In genomic region chr3:93969443-93969842, GRCh38 we compare ENCODE assay signal across 14 cellular contexts. TPM values are rescaled to one million over a fixed set of nuclear protein-coding genes. Genes with fewer than 3 reads are reported as not detected.
DNase-seq lines count a peak whose midpoint lies in the region; ATAC-seq, FAIRE-seq and TF ChIP-seq lines count a peak whose summit lies in the region.
"Had no signal": no experiment of that assay in that cellular context is flagged by ENCODE, and none has a peak within 500 bp of the region (broad histone marks: within the 10 kb centered on the region; RNA-seq: fewer than 3 reads in every experiment).

No MANE protein-coding gene starts in this region.

- CTCF ChIA-PET in A549 (lab: Yijun Ruan, JAX), result no interaction called here

- H3K4me3 ChIP-seq in A549, result no peak overlapping the region
- H3K4me3 ChIP-seq in adipocyte (ENCODE audit: low read length), result no peak overlapping the region
- H3K4me3 ChIP-seq: body of pancreas, SJSA1 had no signal

- no peaks in the 10 kb centered on the region for H3K36me3 ChIP-seq in adipocyte (ENCODE audit: control insufficient read depth, insufficient read depth, low read length, severe bottlenecking)
- H3K36me3 ChIP-seq: SJSA1 had no signal

- H3K27ac ChIP-seq in A549, result no peak overlapping the region
- H3K27ac ChIP-seq: body of pancreas, SJSA1 had no signal

- TF ChIP-seq CTCF in A549 (IDR thresholded peaks at IDR 0.05), result no peak

- ATAC-seq in A549, result no peak
- ATAC-seq in HG03469 (IDR thresholded peaks at IDR 0.05; ENCODE audit: unreplicated experiment), result no peak
- ATAC-seq in GM18867 (IDR thresholded peaks at IDR 0.05; ENCODE audit: unreplicated experiment), result no peak
- ATAC-seq: activated T-cell treated with anti-CD3 and anti-CD28 coated beads, Interleukin-2, amount 50 U/mL, for 72 hours; body of pancreas had no signal

- no peaks in the 10 kb centered on the region for H3K27me3 ChIP-seq in adipocyte (replicated peaks; ENCODE audit: control insufficient read depth, insufficient read depth, low read length)
- H3K27me3 ChIP-seq: body of pancreas, SJSA1 had no signal

- no peak for FAIRE-seq in A549 (lab: Jason Lieb, UNC)
- FAIRE-seq: islet of Langerhans had no signal

- DNase-seq in A549 (ENCODE audit: low read depth in 1 of 2, low spot score in 1 of 2), result peak; percentile 6 to 16
- DNase-seq in HK-2 (ENCODE audit: unreplicated experiment), result peak; percentile 72
- peak; percentile 48 for DNase-seq in adipocyte (ENCODE audit: low read depth)
- peak; percentile 98 for DNase-seq in foreskin melanocyte
- DNase-seq in midbrain (lab: John Stamatoyannopoulos, UW), result no peak
- DNase-seq in stimulated activated CD4-positive, alpha-beta T cell treated with anti-CD3 and anti-CD28 coated beads, Interleukin-2, amount 100 ng/mL, for 24 hours, result no peak
- DNase-seq: activated B cell treated with CpG ODN at 0.5 μM for 24 hours; activated T-cell treated with anti-CD3 and anti-CD28 coated beads, Interleukin-2, amount 50 U/mL, for 72 hours; body of pancreas; NCI-H526 had no signal

- TF ChIP-seq EP300 in A549 (IDR thresholded peaks at IDR 0.05), result no peak

- no peak overlapping the region for H3K9ac ChIP-seq in adipocyte (ENCODE audit: low read length)

- POLR2A ChIA-PET in A549 (lab: Yijun Ruan, JAX), result interaction anchor here (1.8 kb wide), 1 partner anchor 10 kb away, joined by 5 read pairs; no protein-coding TSS in a partner anchor

- TF ChIP-seq RAD21 in A549 (conservative IDR thresholded peaks at IDR 0.05 in 1 of 2, IDR thresholded peaks at IDR 0.05 in 1 of 2), result no peak

- 0 out of 3 replicates have a peak overlapping the region, but pooled peaks have one; percentile 1 for H3K4me2 ChIP-seq in A549

- no peak for TF ChIP-seq POLR2A in A549 (IDR thresholded peaks at IDR 0.05; ENCODE audit: low read length)

- H3K4me1 ChIP-seq in A549 (peaks cover 18% of the 10 kb centered on the region), adipocyte (ENCODE audit: control insufficient read depth, insufficient read depth, low read length) (peaks cover 37% of the 10 kb centered on the region)

- H3K9me3 ChIP-seq in A549, result no peaks in the 10 kb centered on the region
- no peaks in the 10 kb centered on the region for H3K9me3 ChIP-seq in adipocyte (ENCODE audit: control insufficient read depth, low read length)
- H3K9me3 ChIP-seq: body of pancreas, SJSA1 had no signal

- WGBS in A549 (ENCODE audit: missing lambda C conversion rate), result 94% methylated on average over 3 of the region's 3 CpGs

TF ChIP-seq in A549, 52 proteins besides CTCF, POLR2A, EP300 and RAD21:
- TF ChIP-seq, protein P1, sequence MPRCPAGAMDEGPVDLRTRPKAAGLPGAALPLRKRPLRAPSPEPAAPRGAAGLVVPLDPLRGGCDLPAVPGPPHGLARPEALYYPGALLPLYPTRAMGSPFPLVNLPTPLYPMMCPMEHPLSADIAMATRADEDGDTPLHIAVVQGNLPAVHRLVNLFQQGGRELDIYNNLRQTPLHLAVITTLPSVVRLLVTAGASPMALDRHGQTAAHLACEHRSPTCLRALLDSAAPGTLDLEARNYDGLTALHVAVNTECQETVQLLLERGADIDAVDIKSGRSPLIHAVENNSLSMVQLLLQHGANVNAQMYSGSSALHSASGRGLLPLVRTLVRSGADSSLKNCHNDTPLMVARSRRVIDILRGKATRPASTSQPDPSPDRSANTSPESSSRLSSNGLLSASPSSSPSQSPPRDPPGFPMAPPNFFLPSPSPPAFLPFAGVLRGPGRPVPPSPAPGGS (IDR thresholded peaks at IDR 0.05), result no peak
- TF ChIP-seq JUN (IDR thresholded peaks at IDR 0.05) (no peak), NFE2L2 (conservative IDR thresholded peaks at IDR 0.05; ENCODE audit: low read length) (no peak), HOXB5 (CRISPR knock-in tag; IDR thresholded peaks at IDR 0.05) (no peak), MAFK (IDR thresholded peaks at IDR 0.05; ENCODE audit: partially characterized antibody) (no peak), HDAC2 (IDR thresholded peaks at IDR 0.05) (no peak), HEYL (CRISPR knock-in tag; IDR thresholded peaks at IDR 0.05) (no peak), CBX8 (IDR thresholded peaks at IDR 0.05) (no peak), RCOR1 (IDR thresholded peaks at IDR 0.05; ENCODE audit: low read depth, low read length) (no peak), FOSL2 (IDR thresholded peaks at IDR 0.05) (no peak), FOSL2 (CRISPR knock-in tag; IDR thresholded peaks at IDR 0.05) (no peak), HOXB13 (CRISPR knock-in tag; IDR thresholded peaks at IDR 0.05; ENCODE audit: low read depth) (no peak), ESRRA (IDR thresholded peaks at IDR 0.05; ENCODE audit: borderline replicate concordance, low read length) (no peak), SREBF2 (IDR thresholded peaks at IDR 0.05) (no peak), EHMT2 (IDR thresholded peaks at IDR 0.05; ENCODE audit: low read depth) (no peak), ZNF302 (CRISPR knock-in tag; IDR thresholded peaks at IDR 0.05) (no peak), GATA3 (IDR thresholded peaks at IDR 0.05; ENCODE audit: borderline replicate concordance) (no peak), KDM1A (IDR thresholded peaks at IDR 0.05; ENCODE audit: low read depth) (no peak), ZSCAN20 (CRISPR knock-in tag; IDR thresholded peaks at IDR 0.05) (no peak)
- TF ChIP-seq, protein P2, sequence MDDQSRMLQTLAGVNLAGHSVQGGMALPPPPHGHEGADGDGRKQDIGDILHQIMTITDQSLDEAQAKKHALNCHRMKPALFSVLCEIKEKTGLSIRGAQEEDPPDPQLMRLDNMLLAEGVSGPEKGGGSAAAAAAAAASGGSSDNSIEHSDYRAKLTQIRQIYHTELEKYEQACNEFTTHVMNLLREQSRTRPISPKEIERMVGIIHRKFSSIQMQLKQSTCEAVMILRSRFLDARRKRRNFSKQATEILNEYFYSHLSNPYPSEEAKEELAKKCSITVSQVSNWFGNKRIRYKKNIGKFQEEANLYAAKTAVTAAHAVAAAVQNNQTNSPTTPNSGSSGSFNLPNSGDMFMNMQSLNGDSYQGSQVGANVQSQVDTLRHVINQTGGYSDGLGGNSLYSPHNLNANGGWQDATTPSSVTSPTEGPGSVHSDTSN (IDR thresholded peaks at IDR 0.05), result no peak
- TF ChIP-seq, protein P3, sequence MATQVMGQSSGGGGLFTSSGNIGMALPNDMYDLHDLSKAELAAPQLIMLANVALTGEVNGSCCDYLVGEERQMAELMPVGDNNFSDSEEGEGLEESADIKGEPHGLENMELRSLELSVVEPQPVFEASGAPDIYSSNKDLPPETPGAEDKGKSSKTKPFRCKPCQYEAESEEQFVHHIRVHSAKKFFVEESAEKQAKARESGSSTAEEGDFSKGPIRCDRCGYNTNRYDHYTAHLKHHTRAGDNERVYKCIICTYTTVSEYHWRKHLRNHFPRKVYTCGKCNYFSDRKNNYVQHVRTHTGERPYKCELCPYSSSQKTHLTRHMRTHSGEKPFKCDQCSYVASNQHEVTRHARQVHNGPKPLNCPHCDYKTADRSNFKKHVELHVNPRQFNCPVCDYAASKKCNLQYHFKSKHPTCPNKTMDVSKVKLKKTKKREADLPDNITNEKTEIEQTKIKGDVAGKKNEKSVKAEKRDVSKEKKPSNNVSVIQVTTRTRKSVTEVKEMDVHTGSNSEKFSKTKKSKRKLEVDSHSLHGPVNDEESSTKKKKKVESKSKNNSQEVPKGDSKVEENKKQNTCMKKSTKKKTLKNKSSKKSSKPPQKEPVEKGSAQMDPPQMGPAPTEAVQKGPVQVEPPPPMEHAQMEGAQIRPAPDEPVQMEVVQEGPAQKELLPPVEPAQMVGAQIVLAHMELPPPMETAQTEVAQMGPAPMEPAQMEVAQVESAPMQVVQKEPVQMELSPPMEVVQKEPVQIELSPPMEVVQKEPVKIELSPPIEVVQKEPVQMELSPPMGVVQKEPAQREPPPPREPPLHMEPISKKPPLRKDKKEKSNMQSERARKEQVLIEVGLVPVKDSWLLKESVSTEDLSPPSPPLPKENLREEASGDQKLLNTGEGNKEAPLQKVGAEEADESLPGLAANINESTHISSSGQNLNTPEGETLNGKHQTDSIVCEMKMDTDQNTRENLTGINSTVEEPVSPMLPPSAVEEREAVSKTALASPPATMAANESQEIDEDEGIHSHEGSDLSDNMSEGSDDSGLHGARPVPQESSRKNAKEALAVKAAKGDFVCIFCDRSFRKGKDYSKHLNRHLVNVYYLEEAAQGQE (IDR thresholded peaks at IDR 0.05), result no peak

RNA-seq across cellular contexts. Expression of gene PROS1, which starts 4.3 kb away (rescaled TPM):
- polyA plus RNA-seq in A549 (2011; rRNA removed) (28.0 and 31.3 TPM in 2 replicates), A549 (2017; fragmentation: RNase III; extraction: RNeasy Plus Mini Kit Qiagen cat#74134 plus additional on column Dnase treatment) (9.6 to 13.8 TPM (median 11.7 TPM) in 3 replicates)
- polyA plus RNA-seq in A549 (2012; cell fraction: cytosol; rRNA removed), result 2.3 and 2.7 TPM in 2 replicates
- 1.7 and 2.2 TPM in 2 replicates for polyA plus RNA-seq in A549 (2012; cell fraction: nucleus; rRNA removed)
- 8.4 and 10.2 TPM in 2 replicates for polyA minus RNA-seq in A549 (2011; rRNA and poly(A)+ RNA removed)

RNA-seq across cellular contexts. Expression of gene ARL13B, which starts 10.5 kb away (rescaled TPM):
- polyA plus RNA-seq in A549 (2011; rRNA removed), result 16.1 and 28.6 TPM in 2 replicates
- polyA plus RNA-seq in A549 (2012; cell fraction: cytosol; rRNA removed), result 4.9 and 6.7 TPM in 2 replicates
- polyA plus RNA-seq in A549 (2012; cell fraction: nucleus; rRNA removed), result 3.3 and 8.4 TPM in 2 replicates
- 13.2 to 13.9 TPM (median 13.3 TPM) in 3 replicates for polyA plus RNA-seq in A549 (2017; fragmentation: RNase III; extraction: RNeasy Plus Mini Kit Qiagen cat#74134 plus additional on column Dnase treatment)
- polyA minus RNA-seq in A549 (2011; rRNA and poly(A)+ RNA removed), result 8.4 and 9.1 TPM in 2 replicates

RNA-seq across cellular contexts. Expression of gene STX19, which starts 59.0 kb away (rescaled TPM):
- polyA plus RNA-seq in A549 (2011; rRNA removed), result 0.08 and 0.17 TPM in 2 replicates
- not detected in 2 replicates for polyA plus RNA-seq in A549 (2012; cell fraction: cytosol; rRNA removed)
- polyA plus RNA-seq in A549 (2012; cell fraction: nucleus; rRNA removed), result not detected in 2 replicates
- polyA plus RNA-seq in A549 (2017; fragmentation: RNase III; extraction: RNeasy Plus Mini Kit Qiagen cat#74134 plus additional on column Dnase treatment), result not detected in 3 replicates
- not detected in 2 replicates for polyA minus RNA-seq in A549 (2011; rRNA and poly(A)+ RNA removed)

Comparison
In these comparisons a context has a peak if more than half of its experiments do, and no peak if none do; other contexts are left out.
1. DNase-seq: peak in A549 (2 of 2), HK-2 (single experiment), adipocyte (single experiment) and foreskin melanocyte (single experiment); none in midbrain (single experiment) and stimulated activated CD4-positive, alpha-beta T cell treated with anti-CD3 and anti-CD28 coated beads, Interleukin-2, amount 100 ng/mL, for 24 hours (0 of 2).